1 cellular context compared by ENCODE assay signal in the genomic region with DNA sequence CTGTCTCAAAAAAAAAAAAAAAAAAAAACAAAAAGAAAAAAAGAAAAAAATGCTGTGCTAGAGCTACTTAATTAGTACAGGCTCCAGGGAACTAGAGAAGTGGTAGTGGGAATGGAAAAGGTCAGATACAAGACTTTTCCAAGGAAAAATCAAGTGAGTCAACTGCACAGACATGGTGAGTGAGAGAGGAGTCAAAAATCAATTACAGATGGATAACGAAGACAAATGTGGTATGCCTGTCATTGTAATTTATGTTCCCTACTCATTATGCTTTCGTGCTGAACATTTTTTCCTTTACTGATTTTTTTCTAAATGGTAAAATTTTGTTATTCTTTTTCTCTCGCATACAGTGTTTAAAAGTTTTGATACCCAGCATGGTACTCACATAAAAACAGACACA.
TF ChIP-seq lines count a peak whose summit lies in the region.

No MANE protein-coding gene starts in this region.

TF ChIP-seq in K562, 482 proteins besides CTCF, POLR2A, EP300 and RAD21 (continued from another document):
- TF ChIP-seq PBX2 (CRISPR knock-in tag; IDR thresholded peaks at IDR 0.05; ENCODE audit: low read depth) (no peak), PBX2 (tag; conservative IDR thresholded peaks at IDR 0.05; ENCODE audit: low read depth) (peak; percentile 56), TBP (optimal IDR thresholded peaks at IDR 0.05; ENCODE audit: low read depth, low read length) (no peak), MEIS2 (IDR thresholded peaks at IDR 0.05; ENCODE audit: partially characterized antibody) (peak; percentile 32)
- TF ChIP-seq, protein P1, sequence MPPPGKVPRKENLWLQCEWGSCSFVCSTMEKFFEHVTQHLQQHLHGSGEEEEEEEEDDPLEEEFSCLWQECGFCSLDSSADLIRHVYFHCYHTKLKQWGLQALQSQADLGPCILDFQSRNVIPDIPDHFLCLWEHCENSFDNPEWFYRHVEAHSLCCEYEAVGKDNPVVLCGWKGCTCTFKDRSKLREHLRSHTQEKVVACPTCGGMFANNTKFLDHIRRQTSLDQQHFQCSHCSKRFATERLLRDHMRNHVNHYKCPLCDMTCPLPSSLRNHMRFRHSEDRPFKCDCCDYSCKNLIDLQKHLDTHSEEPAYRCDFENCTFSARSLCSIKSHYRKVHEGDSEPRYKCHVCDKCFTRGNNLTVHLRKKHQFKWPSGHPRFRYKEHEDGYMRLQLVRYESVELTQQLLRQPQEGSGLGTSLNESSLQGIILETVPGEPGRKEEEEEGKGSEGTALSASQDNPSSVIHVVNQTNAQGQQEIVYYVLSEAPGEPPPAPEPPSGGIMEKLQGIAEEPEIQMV (tag; conservative IDR thresholded peaks at IDR 0.05; ENCODE audit: low read depth): no peak
- TF ChIP-seq, protein P2, sequence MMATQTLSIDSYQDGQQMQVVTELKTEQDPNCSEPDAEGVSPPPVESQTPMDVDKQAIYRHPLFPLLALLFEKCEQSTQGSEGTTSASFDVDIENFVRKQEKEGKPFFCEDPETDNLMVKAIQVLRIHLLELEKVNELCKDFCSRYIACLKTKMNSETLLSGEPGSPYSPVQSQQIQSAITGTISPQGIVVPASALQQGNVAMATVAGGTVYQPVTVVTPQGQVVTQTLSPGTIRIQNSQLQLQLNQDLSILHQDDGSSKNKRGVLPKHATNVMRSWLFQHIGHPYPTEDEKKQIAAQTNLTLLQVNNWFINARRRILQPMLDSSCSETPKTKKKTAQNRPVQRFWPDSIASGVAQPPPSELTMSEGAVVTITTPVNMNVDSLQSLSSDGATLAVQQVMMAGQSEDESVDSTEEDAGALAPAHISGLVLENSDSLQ (IDR thresholded peaks at IDR 0.05): 0 out of 2 replicates have a peak, but pooled peaks have one; percentile 34
